Comparison of ENCODE assay signal across 13 cellular contexts in the genomic region with DNA sequence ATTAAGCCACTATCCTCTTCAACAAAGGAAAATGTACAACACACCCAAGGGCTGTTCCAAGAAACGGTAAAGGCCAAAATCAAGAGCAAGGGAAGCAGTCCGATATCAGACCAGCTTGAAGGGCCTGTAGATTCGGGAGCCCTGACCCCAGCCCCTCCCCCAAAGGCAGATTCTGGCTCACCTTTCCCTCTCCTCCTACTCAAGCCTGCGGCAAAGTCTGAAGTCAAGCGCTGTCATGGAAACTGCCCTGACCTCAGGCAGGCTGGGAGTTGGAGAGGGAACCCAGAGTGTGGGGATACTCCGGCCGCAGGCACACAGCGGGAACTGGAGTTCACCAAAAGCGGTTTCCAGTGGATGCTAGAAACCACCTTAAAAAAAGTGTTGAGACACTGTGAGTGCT. TPM values are rescaled to one million over a fixed set of nuclear protein-coding genes. Genes with fewer than 3 reads are reported as not detected.
A peak's percentile ranks its signal among the peaks of the same experiment; 100 is the strongest.
DNase-seq lines count a peak whose midpoint lies in the region; ATAC-seq, FAIRE-seq and TF ChIP-seq lines count a peak whose summit lies in the region.
"Had no signal": no experiment of that assay in that cellular context is flagged by ENCODE, and none has a peak within 500 bp of the region (broad histone marks: within the 10 kb centered on the region; RNA-seq: fewer than 3 reads in every experiment).

No MANE protein-coding gene starts in this region.

- 0 out of 2 replicates have a peak overlapping the region, but pooled peaks have one; percentile 99 for H3K4me3 ChIP-seq in HUES6 (ENCODE audit: low read depth, low read length)
- no peak overlapping the region for H3K4me3 ChIP-seq in adrenal gland
- no peak overlapping the region for H3K4me3 ChIP-seq in kidney (ENCODE audit: low read length in 2 of 2)

- H3K9me3 Mint-ChIP-seq in CD4-positive, alpha-beta T cell, result no peaks in the 10 kb centered on the region
- H3K9me3 Mint-ChIP-seq in activated naive CD8-positive, alpha-beta T cell (ENCODE audit: low read depth), result no peaks in the 10 kb centered on the region
- no peaks in the 10 kb centered on the region for H3K9me3 Mint-ChIP-seq in naive B cell

- WGBS in adrenal gland, 4 donors, result 84 to 93% (median 93%) methylated on average over 9 of the region's 9 CpGs

- no peak for ATAC-seq in CD4-positive, alpha-beta T cell (ENCODE audit: poor library complexity)
- no peak for ATAC-seq in naive B cell (ENCODE audit: low read depth in 2 of 2)
- ATAC-seq in GM21786 (IDR thresholded peaks at IDR 0.05; ENCODE audit: unreplicated experiment), result no peak

- TF ChIP-seq CTCF in CD4-positive, alpha-beta T cell (IDR thresholded peaks at IDR 0.05), result no peak
- TF ChIP-seq CTCF in adrenal gland (IDR thresholded peaks at IDR 0.05) (no peak), kidney (IDR thresholded peaks at IDR 0.05; ENCODE audit: borderline replicate concordance, extremely low read depth, insufficient read depth) (no peak)

- peaks cover 10% of the 10 kb centered on the region for H3K4me1 Mint-ChIP-seq in CD4-positive, alpha-beta T cell (ENCODE audit: low read depth)
- peaks cover 25% of the 10 kb centered on the region for H3K4me1 Mint-ChIP-seq in activated naive CD8-positive, alpha-beta T cell (ENCODE audit: low read depth)
- H3K4me1 Mint-ChIP-seq in naive B cell, result peaks cover 16 to 31% (median 20%) of the 10 kb centered on the region in 3 donors

- POLR2A ChIA-PET in CD4-positive, alpha-beta T cell (lab: Charles Lee), result interaction anchor here (3.5 kb wide), 1 partner anchor 19 kb away, joined by 23 read pairs; a partner anchor contains a TSS

- H3K9ac ChIP-seq in HUES6 (ENCODE audit: low read length) (no peak overlapping the region), kidney (ENCODE audit: low read length in 2 of 2) (no peak overlapping the region)

- no peaks in the 10 kb centered on the region for H3K9me3 ChIP-seq in CD4-positive, alpha-beta T cell (ENCODE audit: control insufficient read depth, low read length)
- H3K9me3 ChIP-seq in HUES6 (ENCODE audit: control insufficient read depth, insufficient read depth, low read depth, low read length) (no peaks in the 10 kb centered on the region), adrenal gland (replicated peaks in 1 of 3) (no peaks in the 10 kb centered on the region), kidney (ENCODE audit: control insufficient read depth in 1 of 2, low read length in 2 of 2) (no peaks in the 10 kb centered on the region)

- no peaks in the 10 kb centered on the region for H3K27me3 Mint-ChIP-seq in CD4-positive, alpha-beta T cell
- H3K27me3 Mint-ChIP-seq in activated naive CD8-positive, alpha-beta T cell, result no peaks in the 10 kb centered on the region
- H3K27me3 Mint-ChIP-seq in naive B cell, result no peaks in the 10 kb centered on the region

- no peak for TF ChIP-seq POLR2A in adrenal gland (IDR thresholded peaks at IDR 0.05)

- H3K36me3 Mint-ChIP-seq in CD4-positive, alpha-beta T cell (ENCODE audit: low read depth), result peaks cover 68% of the 10 kb centered on the region
- H3K36me3 Mint-ChIP-seq in activated naive CD8-positive, alpha-beta T cell, result no peaks in the 10 kb centered on the region
- peaks cover 3 to 13% of the 10 kb centered on the region in 2 donors for H3K36me3 Mint-ChIP-seq in naive B cell

- H3K27ac ChIP-seq in CD4-positive, alpha-beta T cell (ENCODE audit: low read depth, low read length), result no peak overlapping the region
- H3K27ac ChIP-seq in HUES6 (ENCODE audit: low read depth, low read length) (no peak overlapping the region), adrenal gland (no peak overlapping the region), kidney (ENCODE audit: low read depth in 2 of 2, low read length in 2 of 2) (no peak overlapping the region)

- intact Hi-C loops in CD4-positive, alpha-beta T cell (cut with DNase I, micrococcal nuclease), result loop anchor here (2.0 to 5.0 kb wide), 3 partner anchors 21 to 57 kb away; a partner anchor contains a TSS
- intact Hi-C loops in adrenal gland (cut with DNase I), result no loop called here
- intact Hi-C loops in kidney (cut with DNase I), result no loop called here

- peak overlapping the region; percentile 94 for H3K4me3 Mint-ChIP-seq in CD4-positive, alpha-beta T cell
- peak overlapping the region; percentile 88 for H3K4me3 Mint-ChIP-seq in activated naive CD8-positive, alpha-beta T cell
- H3K4me3 Mint-ChIP-seq in naive B cell, result peak overlapping the region in 7 of 8 donors; percentile 66 to 94 (median 85)

- FAIRE-seq in kidney (lab: Jason Lieb, UNC), result no peak
- FAIRE-seq: bronchial epithelial cell had no signal

- CTCF ChIA-PET in CD4-positive, alpha-beta T cell (lab: Charles Lee), result no interaction called here

- no peaks in the 10 kb centered on the region for H3K27me3 ChIP-seq in CD4-positive, alpha-beta T cell (ENCODE audit: control insufficient read depth, insufficient read depth, low read length)
- H3K27me3 ChIP-seq in HUES6 (ENCODE audit: control insufficient read depth, insufficient read depth, low read length), result no peaks in the 10 kb centered on the region
- H3K27me3 ChIP-seq in adrenal gland, result no peaks in the 10 kb centered on the region

- H3K4me1 ChIP-seq in HUES6 (ENCODE audit: control insufficient read depth, insufficient read depth, low read length) (peaks cover 6% of the 10 kb centered on the region; the same call in 1 of the 2 replicates), adrenal gland (replicated peaks in 1 of 2) (peaks cover 25 to 36% of the 10 kb centered on the region in 2 donors), kidney (ENCODE audit: control insufficient read depth in 1 of 2, insufficient read depth in 1 of 2, low read depth in 1 of 2, low read length in 2 of 2) (peaks cover 5 to 9% of the 10 kb centered on the region in 2 donors)

- peak overlapping the region; percentile 95 for H3K27ac Mint-ChIP-seq in CD4-positive, alpha-beta T cell
- no peak overlapping the region for H3K27ac Mint-ChIP-seq in activated naive CD8-positive, alpha-beta T cell
- peak overlapping the region in 3 of 6 donors; percentile 33 to 95 (median 72) for H3K27ac Mint-ChIP-seq in naive B cell

- H3K36me3 ChIP-seq in HUES6 (ENCODE audit: control insufficient read depth, insufficient read depth, low read length), result peaks cover 71% of the 10 kb centered on the region
- peaks cover 0 to 51% of the 10 kb centered on the region in 2 donors for H3K36me3 ChIP-seq in adrenal gland (replicated peaks in 1 of 2)
- H3K36me3 ChIP-seq in kidney (ENCODE audit: control insufficient read depth in 1 of 2, insufficient read depth in 2 of 2, low read length in 2 of 2), result peaks cover 24 to 27% of the 10 kb centered on the region in 2 donors

- no peak for DNase-seq in CD4-positive, alpha-beta T cell
- no peak for DNase-seq in naive B cell
- no peak for DNase-seq in adrenal gland
- no peak for DNase-seq in kidney
- no peak for DNase-seq in SW480 (ENCODE audit: low spot score)
- DNase-seq: hippocampal formation, NCI-H82, nucleus accumbens, WERI-Rb-1 had no signal

RNA-seq across cellular contexts. Expression of a gene that starts 1.8 kb away (rescaled TPM):
- total RNA-seq in CD4-positive, alpha-beta T cell, result 100 to 1,000 TPM in 1 of 2 experiments, 10 to 100 TPM in 1; 93.3 to 101 TPM
- polyA plus RNA-seq in naive B cell (ENCODE audit: low read depth in 6 of 6) (10 to 100 TPM; 25.5 to 53.9 (median 41.7) TPM), adrenal gland (10 to 100 TPM; 13.0 to 28.2 (median 15.2) TPM), kidney (ENCODE audit: insufficient read depth, low read depth, low replicate concordance) (45.3 TPM)
- total RNA-seq in adrenal gland (10 to 100 TPM; 15.2 to 69.3 (median 45.0) TPM), kidney (59.3 TPM)

RNA-seq across cellular contexts. Expression of a gene that starts 1.9 kb away (rescaled TPM):
- total RNA-seq in CD4-positive, alpha-beta T cell, result 10 to 100 TPM; 27.9 to 28.9 TPM
- polyA plus RNA-seq in naive B cell (ENCODE audit: low read depth in 6 of 6), result 100 to 1,000 TPM; 208 to 260 (median 218) TPM
- 100 to 1,000 TPM; 102 to 226 (median 147) TPM for total RNA-seq in adrenal gland
- polyA plus RNA-seq in adrenal gland, result 100 to 1,000 TPM in 2 of 3 donors, 10 to 100 TPM in 1; 21.2 to 242 (median 112) TPM
- 88.6 TPM for total RNA-seq in kidney
- polyA plus RNA-seq in kidney (ENCODE audit: insufficient read depth, low read depth, low replicate concordance), result 220 TPM

RNA-seq across cellular contexts. Expression of a gene that starts 12.4 kb away (rescaled TPM):
- total RNA-seq in CD4-positive, alpha-beta T cell, result under 1 TPM in 1 of 2 experiments, not detected in 1; 0.20 TPM
- polyA plus RNA-seq in naive B cell (ENCODE audit: low read depth in 6 of 6) (under 1 TPM in 1 of 6 donors, not detected in 5; 0.24 TPM), adrenal gland (under 1 TPM; 0.07 to 0.57 (median 0.24) TPM), kidney (ENCODE audit: insufficient read depth, low read depth, low replicate concordance) (1.4 TPM)
- total RNA-seq in adrenal gland (1 to 10 TPM in 1 of 8 donors, under 1 TPM in 3, not detected in 4; 0.18 to 2.5 (median 0.35) TPM), kidney (0.66 TPM)

RNA-seq across cellular contexts. Expression of a gene that starts 18.5 kb away (rescaled TPM):
- 100 to 1,000 TPM; 706 to 715 TPM for total RNA-seq in CD4-positive, alpha-beta T cell
- polyA plus RNA-seq in naive B cell (ENCODE audit: low read depth in 6 of 6) (100 to 1,000 TPM in 1 of 6 donors, 10 to 100 TPM in 5; 42.9 to 116 (median 78.3) TPM), adrenal gland (100 to 1,000 TPM; 180 to 324 (median 250) TPM), kidney (ENCODE audit: insufficient read depth, low read depth, low replicate concordance) (424 TPM)
- total RNA-seq in adrenal gland (100 to 1,000 TPM; 134 to 491 (median 236) TPM), kidney (453 TPM)

RNA-seq across cellular contexts. Expression of a gene that starts 21.6 kb away (rescaled TPM):
- total RNA-seq in CD4-positive, alpha-beta T cell, result 10 to 100 TPM; 18.7 to 18.9 TPM
- polyA plus RNA-seq in naive B cell (ENCODE audit: low read depth in 6 of 6) (10 to 100 TPM; 19.0 to 28.4 (median 21.2) TPM), adrenal gland (10 to 100 TPM; 32.5 to 41.2 (median 37.5) TPM), kidney (ENCODE audit: insufficient read depth, low read depth, low replicate concordance) (104 TPM)
- total RNA-seq in adrenal gland (10 to 100 TPM; 19.8 to 31.6 (median 26.9) TPM), kidney (28.4 TPM)

Comparison
In these comparisons a context has a peak if more than half of its experiments do, and no peak if none do; other contexts are left out.
1. intact Hi-C loops: an anchor here in CD4-positive, alpha-beta T cell (2.0 to 5.0 kb wide); none called in adrenal gland and kidney.